Comparison of ENCODE assay signal across 35 cellular contexts in the genomic region with DNA sequence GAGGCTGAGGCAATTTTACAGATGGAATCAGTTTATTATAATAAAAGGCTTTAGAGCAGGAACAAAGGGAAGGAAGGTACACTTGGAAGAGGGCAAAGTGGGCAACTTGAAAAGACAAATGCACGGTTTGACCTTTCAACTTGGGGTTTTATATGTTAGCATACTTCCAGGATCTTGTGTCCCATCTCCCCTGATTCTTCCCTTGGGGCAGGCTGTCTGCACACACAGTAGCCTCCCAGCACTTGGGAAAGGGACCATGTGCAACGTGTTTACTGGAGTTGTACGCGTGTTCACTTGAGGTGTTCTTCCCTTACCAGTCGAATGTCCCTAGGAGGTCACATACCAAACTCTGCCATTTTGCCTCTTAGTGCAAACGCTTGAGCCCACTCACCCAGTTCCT.
"Had no signal": no experiment of that assay in that cellular context is flagged by ENCODE, and none has a peak within 500 bp of the region (broad histone marks: within the 10 kb centered on the region; RNA-seq: fewer than 3 reads in every experiment).

No MANE protein-coding gene starts in this region.

- H3K9me3 ChIP-seq: MG63 had no signal

- H3K4me2 ChIP-seq: KMS-11 had no signal

- H3K9ac ChIP-seq: KMS-11 had no signal

- H3K4me3 ChIP-seq: MG63 had no signal

- H3K27ac ChIP-seq: KMS-11 had no signal

- H3K27me3 ChIP-seq: MG63 had no signal

- DNase-seq: Karpas-422, Kasumi-1, MG63, MM.1S, MV-4-11, NCI-H1048, NCI-H1092, NCI-H1092 treated with DMSO at 0.1 percent for 48 hours, NCI-H1105, NCI-H1105 treated with DMSO at 0.1 percent for 48 hours, NCI-H1417, NCI-H1417 treated with DMSO at 0.1 percent for 48 hours, NCI-H1436, NCI-H1436 treated with DMSO at 0.1 percent for 48 hours, NCI-H146, NCI-H1694, NCI-H1694 treated with DMSO at 0.1 percent for 48 hours, NCI-H187, NCI-H187 treated with DMSO at 0.1 percent for 48 hours, NCI-H1930, NCI-H2029, NCI-H2029 treated with DMSO at 0.1 percent for 48 hours, NCI-H2081, NCI-H2081 treated with DMSO at 0.1 percent for 48 hours, NCI-H2107, NCI-H2171, NCI-H2171 treated with DMSO at 0.1 percent for 48 hours, NCI-H2227 treated with DMSO at 0.1 percent for 48 hours, NCI-H226, NCI-H345, NCI-H446, NCI-H446 treated with DMSO at 0.1 percent for 48 hours, NCI-H510A, NCI-H510A treated with DMSO at 0.1 percent for 48 hours had no signal

- H3K36me3 ChIP-seq: MG63 had no signal
